In genomic region chr2:36963106-36963505, GRCh38 we compare ENCODE assay signal across 18 cellular contexts. TPM values are rescaled to one million over a fixed set of nuclear protein-coding genes. Genes with fewer than 3 reads are reported as not detected.
DNase-seq lines count a peak whose midpoint lies in the region; ATAC-seq, FAIRE-seq and TF ChIP-seq lines count a peak whose summit lies in the region.
"Had no signal": no experiment of that assay in that cellular context is flagged by ENCODE, and none has a peak within 500 bp of the region (broad histone marks: within the 10 kb centered on the region; RNA-seq: fewer than 3 reads in every experiment).

No MANE protein-coding gene starts in this region.

- H2BK12ac ChIP-seq in H1 (ENCODE audit: low read depth, low read length): no peak overlapping the region

- peak; percentile 36 for FAIRE-seq in H1 (lab: Jason Lieb, UNC)
- FAIRE-seq: GM12892 had no signal

- no peak overlapping the region for H2BK20ac ChIP-seq in H1 (ENCODE audit: low read length)

- H3K18ac ChIP-seq in H1 (ENCODE audit: extremely low read depth, low read length): no peak overlapping the region

- peak overlapping the region; percentile 97 for H3K27ac Mint-ChIP-seq in mesothelial cell of epicardium
- H3K27ac Mint-ChIP-seq in activated CD4-positive, alpha-beta T cell treated with anti-CD3 and anti-CD28 coated beads for 36 hours: no peak overlapping the region
- H3K27ac Mint-ChIP-seq: activated T-helper 1 cell treated with anti-CD3 and anti-CD28 coated beads, Interleukin-12 subunit alpha, Interleukin-12 subunit beta, Interleukin-2, Interleukin-4 antibody, amounts not matched to agents 30 ng/mL and 10 ng/mL and 1 ng/mL, durations not matched to agents 14 hours and 24 hours and 36 hours had no signal

- H2AK5ac ChIP-seq in H1 (ENCODE audit: low read depth, low read length): no peak overlapping the region

- no peak for TF ChIP-seq EP300 in H1 (IDR thresholded peaks at IDR 0.05; ENCODE audit: borderline replicate concordance in 1 of 2, low read depth in 2 of 2, low read length in 2 of 2)

- H3K27me3 ChIP-seq in H7 (ENCODE audit: control insufficient read depth, insufficient read depth, low read length) (no peaks in the 10 kb centered on the region), H1 (replicated peaks in 1 of 4; ENCODE audit: control insufficient read depth in 3 of 4, extremely low read depth in 1 of 4, insufficient read depth in 3 of 4, low read length in 3 of 4) (no peaks in the 10 kb centered on the region)
- H3K27me3 ChIP-seq: cardiac muscle cell had no signal

- ATAC-seq in activated CD4-positive, alpha-beta T cell treated with anti-CD3 and anti-CD28 coated beads for 36 hours: no peak
- no peak for ATAC-seq in HG03280 (IDR thresholded peaks at IDR 0.05; ENCODE audit: unreplicated experiment)
- ATAC-seq: effector memory CD8-positive, alpha-beta T cell; Right ventricle myocardium inferior had no signal

- no peak overlapping the region for H3K4me3 Mint-ChIP-seq in mesothelial cell of epicardium
- no peak overlapping the region for H3K4me3 Mint-ChIP-seq in activated CD4-positive, alpha-beta T cell treated with anti-CD3 and anti-CD28 coated beads for 36 hours
- H3K4me3 Mint-ChIP-seq: effector memory CD8-positive, alpha-beta T cell had no signal

- TF ChIP-seq CTCF in H1 (IDR thresholded peaks at IDR 0.05; ENCODE audit: control extremely low read depth in 1 of 3, insufficient read depth in 1 of 3, low read depth in 1 of 3, low read length in 3 of 3) (no peak), mesothelial cell of epicardium (IDR thresholded peaks at IDR 0.05; ENCODE audit: unreplicated experiment) (no peak)

- peak overlapping the region; percentile 37 to 82; a peak in 3 of 4 replicates for H3K4me2 ChIP-seq in H1 (ENCODE audit: insufficient read depth in 1 of 2, low read depth in 2 of 2, low read length in 2 of 2)

- WGBS in H1 (ENCODE audit: extremely low coverage in 1 of 2, insufficient coverage in 1 of 2, insufficient read length in 1 of 2, insufficient replicate concordance in 2 of 2, low coverage in 1 of 2, low lambda C conversion rate in 2 of 2, missing lambda C conversion rate in 1 of 2), 2 experiments: 15% methylated on average over 4 of the region's 4 CpGs; no CpG with 5 or more reads in 1 of the 2 experiments

- DNase-seq in H7 (peak; percentile 16), NCI-H510A (lab: John Stamatoyannopoulos, UW) (peak; percentile 9), H1 (ENCODE audit: low read depth in 1 of 2, low spot score in 2 of 2) (no peak), mesothelial cell of epicardium (ENCODE audit: low spot score in 2 of 2, unreplicated experiment in 2 of 2) (no peak), NCI-H1694 (lab: John Stamatoyannopoulos, UW) (no peak), posterior vena cava (ENCODE audit: low spot score) (no peak)
- no peak for DNase-seq in activated CD4-positive, alpha-beta T cell treated with anti-CD3 and anti-CD28 coated beads for 36 hours
- DNase-seq: COR-L47; effector memory CD8-positive, alpha-beta T cell; GF-D8; NCI-H1105 treated with DMSO at 0.1 percent for 48 hours; NCI-H226; posterior cingulate gyrus had no signal

- no peak overlapping the region for H3K27ac ChIP-seq in H1 (ENCODE audit: low read depth, low read length)
- H3K27ac ChIP-seq: cardiac muscle cell had no signal

- H2BK15ac ChIP-seq in H1 (ENCODE audit: low read length): no peak overlapping the region

- no peak overlapping the region for H3K14ac ChIP-seq in H1 (ENCODE audit: insufficient read length)

- H3K4me1 ChIP-seq in H1 (replicated peaks in 1 of 4; ENCODE audit: control insufficient read depth in 3 of 4, insufficient read depth in 4 of 4, low read length in 3 of 4): peaks cover 7 to 19% (median 15%) of the 10 kb centered on the region in 4 experiments

- peaks cover 11% of the 10 kb centered on the region for H3K23me2 ChIP-seq in H1 (ENCODE audit: low read depth, low read length)

- H3K9ac ChIP-seq in H1 (replicated peaks in 1 of 4; ENCODE audit: extremely low read depth in 1 of 4, low read depth in 3 of 4, low read length in 3 of 4): no peak overlapping the region

- no peak overlapping the region for H4K91ac ChIP-seq in H1 (replicated peaks; ENCODE audit: insufficient read length, low read length)

- no peak overlapping the region for H3K23ac ChIP-seq in H1 (ENCODE audit: insufficient read length)

- H3K9me3 ChIP-seq in H1 (ENCODE audit: insufficient read depth in 2 of 2, low read depth in 1 of 2, low read length in 1 of 2): no peaks in the 10 kb centered on the region

- peaks cover 68% of the 10 kb centered on the region for H3K4me1 Mint-ChIP-seq in mesothelial cell of epicardium
- H3K4me1 Mint-ChIP-seq in activated CD4-positive, alpha-beta T cell treated with anti-CD3 and anti-CD28 coated beads for 36 hours: peaks cover 70% of the 10 kb centered on the region

- H4K8ac ChIP-seq in H1 (ENCODE audit: extremely low read depth, insufficient read depth, low read length): no peak overlapping the region

- peaks cover 0 to 65% of the 10 kb centered on the region in 2 experiments; a peak in 3 of 4 replicates for H3K79me2 ChIP-seq in H1 (ENCODE audit: control insufficient read depth in 1 of 2, insufficient read depth in 2 of 2, low read length in 2 of 2)

- H3K79me1 ChIP-seq in H1 (ENCODE audit: low read depth, low read length): no peaks in the 10 kb centered on the region

- no peaks in the 10 kb centered on the region for H4K20me1 ChIP-seq in H1 (replicated peaks in 1 of 2; ENCODE audit: control insufficient read depth in 1 of 2, insufficient read depth in 2 of 2, low read length in 2 of 2)

- no peak overlapping the region for H3K56ac ChIP-seq in H1 (replicated peaks; ENCODE audit: insufficient read length, low read depth, low read length)

- H3K36me3 ChIP-seq in H7 (replicated peaks; ENCODE audit: control insufficient read depth, insufficient read depth, low read length) (no peaks in the 10 kb centered on the region), H1 (ENCODE audit: control insufficient read depth in 2 of 4, insufficient read depth in 4 of 4, low read length in 3 of 4) (no peaks in the 10 kb centered on the region; a peak in 1 of 8 replicates)
- H3K36me3 ChIP-seq: cardiac muscle cell had no signal

- H4K5ac ChIP-seq in H1 (ENCODE audit: insufficient read length, low read depth, low read length): peak overlapping the region; percentile 37

- H3K27me3 Mint-ChIP-seq in mesothelial cell of epicardium (ENCODE audit: low read depth): no peaks in the 10 kb centered on the region
- H3K27me3 Mint-ChIP-seq in activated CD4-positive, alpha-beta T cell treated with anti-CD3 and anti-CD28 coated beads for 36 hours: no peaks in the 10 kb centered on the region
- H3K27me3 Mint-ChIP-seq: effector memory CD8-positive, alpha-beta T cell had no signal

- TF ChIP-seq POLR2A in H1 (IDR thresholded peaks at IDR 0.05; ENCODE audit: control extremely low read depth in 1 of 2, low read depth in 2 of 2, low read length in 2 of 2): no peak

- intact Hi-C loops in activated CD4-positive, alpha-beta T cell treated with anti-CD3 and anti-CD28 coated beads for 36 hours (cut with DNase I, micrococcal nuclease): no loop called here
- intact Hi-C loops in posterior vena cava (cut with DNase I): no loop called here

- no peak overlapping the region for H3K4me3 ChIP-seq in H7 (ENCODE audit: insufficient read depth, low read depth, low read length)
- H3K4me3 ChIP-seq in H1 (ENCODE audit: extremely low read depth in 1 of 4, insufficient read depth in 2 of 4, low read depth in 3 of 4, low read length in 4 of 4): peak overlapping the region in 1 of 4 experiments; percentile 20; a peak in 1 of 8 replicates
- H3K4me3 ChIP-seq: cardiac muscle cell had no signal

- no peak overlapping the region for H3K4ac ChIP-seq in H1 (replicated peaks; ENCODE audit: insufficient read length, low read depth, low read length)

- H2BK5ac ChIP-seq in H1 (ENCODE audit: low read depth, low read length): no peak overlapping the region

- H2AFZ ChIP-seq in H1 (ENCODE audit: low read length): no peak overlapping the region

- POLR2A ChIA-PET in H1 (lab: Charles Lee; ENCODE audit: partially characterized antibody): interaction anchor here (1.4 to 2.2 kb wide), 2 partner anchors 9 to 12 kb away, joined by 4 to 9 read pairs; no protein-coding TSS in a partner anchor
- POLR2A ChIA-PET in activated CD4-positive, alpha-beta T cell treated with anti-CD3 and anti-CD28 coated beads for 36 hours (lab: Charles Lee): no interaction called here

- peaks cover 4% of the 10 kb centered on the region for H3K36me3 Mint-ChIP-seq in mesothelial cell of epicardium
- H3K36me3 Mint-ChIP-seq in activated CD4-positive, alpha-beta T cell treated with anti-CD3 and anti-CD28 coated beads for 36 hours (ENCODE audit: low read depth): peaks cover 11% of the 10 kb centered on the region

- no peak overlapping the region for H2BK120ac ChIP-seq in H1 (replicated peaks; ENCODE audit: low read depth, low read length)

- CTCF ChIA-PET in H1 (lab: Charles Lee; ENCODE audit: partially characterized antibody): interaction anchor here (1.0 to 2.1 kb wide), 3 partner anchors 11 to 188 kb away, joined by 3 to 4 read pairs (median 4); no protein-coding TSS in a partner anchor
- CTCF ChIA-PET in activated CD4-positive, alpha-beta T cell treated with anti-CD3 and anti-CD28 coated beads for 36 hours (lab: Charles Lee): no interaction called here

- H3K9me3 Mint-ChIP-seq in mesothelial cell of epicardium: no peaks in the 10 kb centered on the region
- no peaks in the 10 kb centered on the region for H3K9me3 Mint-ChIP-seq in activated CD4-positive, alpha-beta T cell treated with anti-CD3 and anti-CD28 coated beads for 36 hours (ENCODE audit: low read depth)
- H3K9me3 Mint-ChIP-seq: activated T-helper 1 cell treated with anti-CD3 and anti-CD28 coated beads, Interleukin-12 subunit alpha, Interleukin-12 subunit beta, Interleukin-2, Interleukin-4 antibody, amounts not matched to agents 30 ng/mL and 10 ng/mL and 1 ng/mL, durations not matched to agents 14 hours and 24 hours and 36 hours; effector memory CD8-positive, alpha-beta T cell had no signal

- TF ChIP-seq RAD21 in H1 (IDR thresholded peaks at IDR 0.05 in 1 of 2, conservative IDR thresholded peaks at IDR 0.05 in 1 of 2; ENCODE audit: low read depth in 2 of 2, low read length in 2 of 2): no peak

TF ChIP-seq in H1, 55 proteins besides CTCF, POLR2A, EP300 and RAD21 (continues in another document):
- TF ChIP-seq SP4 (IDR thresholded peaks at IDR 0.05; ENCODE audit: low read length): no peak

RNA-seq across cellular contexts. Expression of gene STRN, which starts 3.2 kb away (rescaled TPM):
- total RNA-seq in H7 (2014; rRNA removed; shearing (Covaris generic)): 17.4 and 17.9 TPM in 2 replicates
- 38.9 and 47.0 TPM in 2 replicates for total RNA-seq in H1 (2021; fragmentation: NEBNext Ultra II Directional; extraction: Animal tissue kit (Norgen Biotek cat#: 25700))
- polyA plus RNA-seq in H1 (2011; rRNA removed): 6.4 and 8.3 TPM in 2 replicates
- polyA plus RNA-seq in H1 (2011; cell fraction: cytosol; rRNA removed): 9.6 TPM
- polyA plus RNA-seq in H1 (2011; cell fraction: nucleus; rRNA removed): 10.9 TPM
- polyA plus RNA-seq in H1 (2012, experiment 1 of 2): 10.3 to 17.8 TPM (median 13.3 TPM) in 4 replicates
- 0.77 TPM for polyA plus RNA-seq in H1 (2012, experiment 2 of 2)
- polyA plus RNA-seq in H1 (2013, experiment 1 of 2): 13.5 TPM
- polyA plus RNA-seq in H1 (2013, experiment 2 of 2): 14.2 TPM
- 42.3 and 68.5 TPM in 2 replicates for polyA minus RNA-seq in H1 (2011; rRNA and poly(A)+ RNA removed)
- 22.1 TPM for polyA minus RNA-seq in H1 (2011; cell fraction: cytosol; rRNA and poly(A)+ RNA removed)
- polyA minus RNA-seq in H1 (2011; cell fraction: nucleus; rRNA and poly(A)+ RNA removed): 31.7 TPM
- total RNA-seq in mesothelial cell of epicardium (24.9 to 26.6 TPM (median 25.7 TPM) in 3 replicates), posterior vena cava (10 to 100 TPM; 23.1 to 34.2 TPM)
- total RNA-seq in activated CD4-positive, alpha-beta T cell treated with anti-CD3 and anti-CD28 coated beads for 36 hours: 10 to 100 TPM; 27.7 to 32.0 TPM

Comparison
In these comparisons a context has a peak if more than half of its experiments do, and no peak if none do; other contexts are left out.
1. DNase-seq: peak in H7 (single experiment) and NCI-H510A (single experiment); none in H1 (0 of 2), mesothelial cell of epicardium (0 of 2), activated CD4-positive, alpha-beta T cell treated with anti-CD3 and anti-CD28 coated beads for 36 hours (single experiment), NCI-H1694 (single experiment) and posterior vena cava (single experiment).